Comparison of ENCODE assay signal across 26 cellular contexts in genomic region chr5:127333463-127333862, GRCh38. TPM values are rescaled to one million over a fixed set of nuclear protein-coding genes. Genes with fewer than 3 reads are reported as not detected.
"Had no signal": no experiment of that assay in that cellular context is flagged by ENCODE, and none has a peak within 500 bp of the region (broad histone marks: within the 10 kb centered on the region; RNA-seq: fewer than 3 reads in every experiment).

No MANE protein-coding gene starts in this region.

- H3K4me3 ChIP-seq: neural progenitor cell, pancreas, psoas muscle, right lobe of liver, sigmoid colon, stomach, thoracic aorta, thyroid gland, tibial nerve, upper lobe of left lung, uterus had no signal

- DNase-seq: naive thymus-derived CD4-positive, alpha-beta T cell; natural killer cell; occipital lobe; pancreas; posterior cingulate gyrus; psoas muscle; right cardiac atrium; right lobe of liver; sigmoid colon; small intestine; stimulated activated CD4-positive, alpha-beta T cell treated with anti-CD3 and anti-CD28 coated beads, Interleukin-15, amount 100 ng/mL, for 24 hours; stimulated activated CD4-positive, alpha-beta T cell treated with anti-CD3 and anti-CD28 coated beads, Interleukin-4, amount 100 ng/mL, for 1 hour; stimulated activated naive B cell treated with anti-CD40 and anti-IgM and Interleukin-4, amounts not matched to agents 10 μg/mL and 1 μg/mL and 100 μg/mL, for 72 hours; stimulated activated naive CD4-positive, alpha-beta T cell treated with Interleukin-2 at 50 U/mL for 16 hours; stomach; thyroid gland; trophoblast cell; upper lobe of left lung; uterus had no signal

- H3K36me3 Mint-ChIP-seq: naive thymus-derived CD4-positive, alpha-beta T cell; natural killer cell; stimulated activated effector memory CD8-positive, alpha-beta T cell treated with anti-CD3 and anti-CD28 coated beads, Interleukin-12 subunit alpha, Interleukin-12 subunit beta, amount 100 ng/mL, for 72 hours; stimulated activated naive B cell treated with anti-CD40 and anti-IgM and Interleukin-4, amounts not matched to agents 10 μg/mL and 1 μg/mL and 100 μg/mL, for 72 hours had no signal

- H3K4me3 Mint-ChIP-seq: naive thymus-derived CD4-positive, alpha-beta T cell; natural killer cell; nephron; neural progenitor cell; stimulated activated effector memory CD8-positive, alpha-beta T cell treated with anti-CD3 and anti-CD28 coated beads, Interleukin-12 subunit alpha, Interleukin-12 subunit beta, amount 100 ng/mL, for 72 hours; stimulated activated naive B cell treated with anti-CD40 and anti-IgM and Interleukin-4, amounts not matched to agents 10 μg/mL and 1 μg/mL and 100 μg/mL, for 72 hours; stimulated activated naive CD8-positive, alpha-beta T cell treated with anti-CD3 and anti-CD28 coated beads, Interleukin-15, Interleukin-2, amounts not matched to agents 100 ng/mL and 50 ng/mL, for 24 hours had no signal

- H3K4me2 ChIP-seq: neural progenitor cell had no signal

- H3K4me1 Mint-ChIP-seq: naive thymus-derived CD4-positive, alpha-beta T cell; natural killer cell; stimulated activated effector memory CD8-positive, alpha-beta T cell treated with anti-CD3 and anti-CD28 coated beads, Interleukin-12 subunit alpha, Interleukin-12 subunit beta, amount 100 ng/mL, for 72 hours; stimulated activated naive B cell treated with anti-CD40 and anti-IgM and Interleukin-4, amounts not matched to agents 10 μg/mL and 1 μg/mL and 100 μg/mL, for 72 hours had no signal

- H3K27me3 ChIP-seq: neural progenitor cell, pancreas, sigmoid colon, thyroid gland, tibial nerve, upper lobe of left lung, uterus had no signal

- H3K27ac Mint-ChIP-seq: naive thymus-derived CD4-positive, alpha-beta T cell; natural killer cell; nephron; neural progenitor cell; progenitor cell of endocrine pancreas; stimulated activated effector memory CD8-positive, alpha-beta T cell treated with anti-CD3 and anti-CD28 coated beads, Interleukin-12 subunit alpha, Interleukin-12 subunit beta, amount 100 ng/mL, for 72 hours; stimulated activated naive B cell treated with anti-CD40 and anti-IgM and Interleukin-4, amounts not matched to agents 10 μg/mL and 1 μg/mL and 100 μg/mL, for 72 hours; stimulated activated naive CD8-positive, alpha-beta T cell treated with anti-CD3 and anti-CD28 coated beads, Interleukin-15, Interleukin-2, amounts not matched to agents 100 ng/mL and 50 ng/mL, for 24 hours had no signal

- H3K27ac ChIP-seq: neural progenitor cell, pancreas, psoas muscle, right lobe of liver, sigmoid colon, stomach, thoracic aorta, thyroid gland, tibial nerve, upper lobe of left lung, uterus had no signal

- H3K4me1 ChIP-seq: pancreas, psoas muscle, right lobe of liver, sigmoid colon, stomach, thyroid gland, tibial nerve, upper lobe of left lung, uterus had no signal

- H3K9ac ChIP-seq: neural progenitor cell had no signal

- H3K36me3 ChIP-seq: neural progenitor cell, pancreas, right lobe of liver, sigmoid colon, stomach, thoracic aorta, thyroid gland, tibial nerve, upper lobe of left lung, uterus had no signal

- ATAC-seq: naive thymus-derived CD4-positive, alpha-beta T cell; natural killer cell; pancreas; psoas muscle; right lobe of liver; stimulated activated effector memory CD8-positive, alpha-beta T cell treated with anti-CD3 and anti-CD28 coated beads, Interleukin-12 subunit alpha, Interleukin-12 subunit beta, amount 100 ng/mL, for 72 hours; stimulated activated naive B cell treated with anti-CD40 and anti-IgM and Interleukin-4, amounts not matched to agents 10 μg/mL and 1 μg/mL and 100 μg/mL, for 72 hours had no signal

- H3K9me3 Mint-ChIP-seq: naive thymus-derived CD4-positive, alpha-beta T cell; natural killer cell; nephron; neural progenitor cell; stimulated activated effector memory CD8-positive, alpha-beta T cell treated with anti-CD3 and anti-CD28 coated beads, Interleukin-12 subunit alpha, Interleukin-12 subunit beta, amount 100 ng/mL, for 72 hours; stimulated activated naive B cell treated with anti-CD40 and anti-IgM and Interleukin-4, amounts not matched to agents 10 μg/mL and 1 μg/mL and 100 μg/mL, for 72 hours; stimulated activated naive CD8-positive, alpha-beta T cell treated with anti-CD3 and anti-CD28 coated beads, Interleukin-15, Interleukin-2, amounts not matched to agents 100 ng/mL and 50 ng/mL, for 24 hours had no signal

RNA-seq across cellular contexts. Expression of gene MEGF10, which starts 42.9 kb away (rescaled TPM):
- total RNA-seq: naive thymus-derived CD4-positive, alpha-beta T cell had no signal
- polyA plus RNA-seq: naive thymus-derived CD4-positive, alpha-beta T cell had no signal
